15 cellular contexts compared by ENCODE assay signal in the genomic region with DNA sequence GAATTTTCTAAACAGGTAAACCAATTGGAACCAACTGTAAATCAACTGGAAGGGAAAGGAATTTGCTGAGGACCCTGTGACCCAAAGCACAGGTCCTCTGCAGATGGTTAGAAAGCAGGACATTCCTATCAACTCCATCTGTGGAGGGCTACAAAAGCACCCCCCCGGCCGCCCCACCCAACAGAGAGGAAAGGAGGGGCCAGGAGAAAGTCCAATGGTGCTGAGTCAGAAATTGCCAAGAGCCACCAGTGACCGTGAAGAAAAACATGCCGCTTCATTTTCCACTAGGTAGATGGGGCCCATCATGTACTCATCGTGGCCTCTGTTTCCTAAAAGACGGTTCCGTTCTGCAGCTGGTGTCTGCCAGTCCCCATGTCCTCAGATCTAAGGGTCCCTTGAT.
A peak's percentile ranks its signal among the peaks of the same experiment; 100 is the strongest.
DNase-seq lines count a peak whose midpoint lies in the region; ATAC-seq and TF ChIP-seq lines count a peak whose summit lies in the region.
"Had no signal": no experiment of that assay in that cellular context is flagged by ENCODE, and none has a peak within 500 bp of the region (broad histone marks: within the 10 kb centered on the region; RNA-seq: fewer than 3 reads in every experiment).

No MANE protein-coding gene starts in this region.

- H3K4me1 ChIP-seq in transverse colon = peaks cover 48 to 66% (median 52%) of the 10 kb centered on the region in 4 donors

- H3K27me3 ChIP-seq in transverse colon = no peaks in the 10 kb centered on the region
- H3K27me3 ChIP-seq: hepatocyte had no signal

- peak overlapping the region in 3 of 4 donors; percentile 32 to 82 (median 80) for H3K27ac ChIP-seq in transverse colon
- H3K27ac ChIP-seq: epithelial cell of prostate, hepatocyte, HL-60 had no signal

- POLR2A ChIA-PET in activated B cell treated with CpG ODN at 0.5 μM for 24 hours (lab: Charles Lee) = interaction anchor here (1.0 to 19.5 kb wide), 5 partner anchors 11 to 56 kb away, joined by 3 to 683 read pairs (median 63); partner anchors contain the start of gene RAPGEF1

- H3K36me3 Mint-ChIP-seq in activated T-cell treated with anti-CD3 and anti-CD28 coated beads, Interleukin-2, amount 50 U/mL, for 72 hours (ENCODE audit: insufficient read depth in 2 of 2) = no peaks in the 10 kb centered on the region
- H3K36me3 Mint-ChIP-seq in activated B cell treated with CpG ODN at 0.5 μM for 24 hours (ENCODE audit: low read depth) (peaks cover 28% of the 10 kb centered on the region), immature natural killer cell (peaks cover 0 to 2% (median 0%) of the 10 kb centered on the region in 3 donors)

- H3K36me3 ChIP-seq in transverse colon = no peaks in the 10 kb centered on the region

- in situ Hi-C loops in transverse colon (cut with MboI; ENCODE audit: low pct_ligation_motif_present in 1 of 4, low pct_unique_long_range_greater_than_20kb in 1 of 4, low sequenced_read_pairs in 3 of 4) = no loop called here

- TF ChIP-seq EP300 in transverse colon (IDR thresholded peaks at IDR 0.05; ENCODE audit: low read depth) = no peak

- H3K9me3 ChIP-seq in transverse colon = no peaks in the 10 kb centered on the region

- no peak overlapping the region for H3K4me3 ChIP-seq in transverse colon
- H3K4me3 ChIP-seq: hepatocyte, smooth muscle cell had no signal

- intact Hi-C loops in activated B cell treated with CpG ODN at 0.5 μM for 24 hours (cut with micrococcal nuclease) = no loop called here
- intact Hi-C loops in transverse colon (cut with DNase I; ENCODE audit: low total_unique reads) = no loop called here

- ATAC-seq in activated T-cell treated with anti-CD3 and anti-CD28 coated beads, Interleukin-2, amount 50 U/mL, for 72 hours (replicated peaks in 1 of 2) = no peak
- no peak for ATAC-seq in activated B cell treated with CpG ODN at 0.5 μM for 24 hours (ENCODE audit: low read depth)
- ATAC-seq in HG03442 (IDR thresholded peaks at IDR 0.05; ENCODE audit: unreplicated experiment) = no peak

- TF ChIP-seq CTCF in activated B cell treated with CpG ODN at 0.5 μM for 24 hours (IDR thresholded peaks at IDR 0.05) (no peak), transverse colon (IDR thresholded peaks at IDR 0.05) (no peak)

- WGBS in transverse colon (ENCODE audit: low coverage in 1 of 2), 2 donors = 80 to 100% methylated on average over 1 to 7 of the region's 7 CpGs

- H3K4me1 Mint-ChIP-seq in activated T-cell treated with anti-CD3 and anti-CD28 coated beads, Interleukin-2, amount 50 U/mL, for 72 hours (ENCODE audit: low read depth) = peaks cover 97% of the 10 kb centered on the region
- peaks cover 100% of the 10 kb centered on the region for H3K4me1 Mint-ChIP-seq in activated B cell treated with CpG ODN at 0.5 μM for 24 hours
- H3K4me1 Mint-ChIP-seq in immature natural killer cell = peaks cover 99 to 100% of the 10 kb centered on the region in 2 donors

- H3K9me3 Mint-ChIP-seq in activated T-cell treated with anti-CD3 and anti-CD28 coated beads, Interleukin-2, amount 50 U/mL, for 72 hours = no peaks in the 10 kb centered on the region
- H3K9me3 Mint-ChIP-seq in activated B cell treated with CpG ODN at 0.5 μM for 24 hours (no peaks in the 10 kb centered on the region), immature natural killer cell (no peaks in the 10 kb centered on the region)

- DNase-seq in activated T-cell treated with anti-CD3 and anti-CD28 coated beads, Interleukin-2, amount 50 U/mL, for 72 hours = no peak
- DNase-seq in activated T-cell treated with anti-CD3 and anti-CD28 coated beads, Interleukin-2, amount 50 U/mL, for 1 hour = no peak
- no peak for DNase-seq in activated B cell treated with CpG ODN at 0.5 μM for 24 hours
- DNase-seq in immature natural killer cell = no peak
- no peak for DNase-seq in transverse colon
- DNase-seq in DMS 273 treated with DMSO at 0.1 percent for 48 hours (lab: John Stamatoyannopoulos, UW) = no peak
- DNase-seq in NOMO-1 treated with dmso at 0.1 percent for 144 hours (lab: John Stamatoyannopoulos, UW; ENCODE audit: unreplicated experiment) = no peak
- DNase-seq: activated CD4-positive, CD25-positive, alpha-beta regulatory T cell; activated gamma-delta T cell treated with Interleukin-2 at 50 U/mL for 16 hours; NCI-H1930 had no signal

- no peaks in the 10 kb centered on the region for H3K27me3 Mint-ChIP-seq in activated T-cell treated with anti-CD3 and anti-CD28 coated beads, Interleukin-2, amount 50 U/mL, for 72 hours (ENCODE audit: low read depth)
- H3K27me3 Mint-ChIP-seq in activated B cell treated with CpG ODN at 0.5 μM for 24 hours (no peaks in the 10 kb centered on the region), immature natural killer cell (ENCODE audit: low read depth in 3 of 3) (peaks cover 0 to 11% (median 9%) of the 10 kb centered on the region in 3 donors)

- peak overlapping the region; percentile 40 to 95 for H3K4me3 Mint-ChIP-seq in activated T-cell treated with anti-CD3 and anti-CD28 coated beads, Interleukin-2, amount 50 U/mL, for 72 hours
- H3K4me3 Mint-ChIP-seq in activated B cell treated with CpG ODN at 0.5 μM for 24 hours (peak overlapping the region; percentile 93), immature natural killer cell (peak overlapping the region in 1 of 5 donors; percentile 17)

- no peak for TF ChIP-seq POLR2A in transverse colon (IDR thresholded peaks at IDR 0.05)

- CTCF ChIA-PET in activated B cell treated with CpG ODN at 0.5 μM for 24 hours (lab: Charles Lee) = interaction anchor here (1.0 to 1.7 kb wide), 2 partner anchors 67 to 324 kb away, joined by 3 to 5 read pairs; no protein-coding TSS in a partner anchor

- H3K27ac Mint-ChIP-seq in activated T-cell treated with anti-CD3 and anti-CD28 coated beads, Interleukin-2, amount 50 U/mL, for 72 hours = peak overlapping the region; percentile 64
- H3K27ac Mint-ChIP-seq in activated B cell treated with CpG ODN at 0.5 μM for 24 hours (peak overlapping the region; percentile 93), immature natural killer cell (peak overlapping the region; percentile 86 to 100 (median 88))
